Comparison of ENCODE assay signal across 15 cellular contexts in genomic region chr18:24055009-24055804, GRCh38. TPM values are rescaled to one million over a fixed set of nuclear protein-coding genes. Genes with fewer than 3 reads are reported as not detected.
DNase-seq lines count a peak whose midpoint lies in the region; ATAC-seq and TF ChIP-seq lines count a peak whose summit lies in the region.
"Had no signal": no experiment of that assay in that cellular context is flagged by ENCODE, and none has a peak within 500 bp of the region (broad histone marks: within the 10 kb centered on the region; RNA-seq: fewer than 3 reads in every experiment).

No MANE protein-coding gene starts in this region.

- no peak overlapping the region for H2AK5ac ChIP-seq in H9 (ENCODE audit: insufficient read length, low read length)

- TF ChIP-seq CTCF in OCI-LY3 (IDR thresholded peaks at IDR 0.05; ENCODE audit: low read depth, low read length) (no peak), hepatocyte (IDR thresholded peaks at IDR 0.05; ENCODE audit: poor library complexity) (no peak), H9 (conservative IDR thresholded peaks at IDR 0.05) (no peak)

- no peak overlapping the region for H3K4ac ChIP-seq in H9 (ENCODE audit: low read depth, low read length)

- H3K14ac ChIP-seq in H9 (ENCODE audit: insufficient read depth, low read length): no peak overlapping the region

- H2AFZ ChIP-seq in OCI-LY3 (ENCODE audit: low read depth, low read length): no peak overlapping the region
- H2AFZ ChIP-seq in hepatocyte: no peak overlapping the region
- no peak overlapping the region for H2AFZ ChIP-seq in H9 (ENCODE audit: low read length)

- H4K20me1 ChIP-seq in BLaER1 (peaks cover 96% of the 10 kb centered on the region), OCI-LY3 (ENCODE audit: insufficient read depth, low read length) (peaks cover 24% of the 10 kb centered on the region), hepatocyte (ENCODE audit: insufficient read depth, poor library complexity, severe bottlenecking) (no peaks in the 10 kb centered on the region), H9 (ENCODE audit: control insufficient read depth, insufficient read depth, insufficient read length) (no peaks in the 10 kb centered on the region)

- H3T11ph ChIP-seq in H9 (ENCODE audit: low read length): no peak overlapping the region

- no peak overlapping the region for H3K56ac ChIP-seq in H9 (ENCODE audit: insufficient read length, low read depth, low read length)

- peaks cover 13 to 22% of the 10 kb centered on the region in 2 experiments for H3K4me1 Mint-ChIP-seq in H9

- no peak overlapping the region for H4K91ac ChIP-seq in H9 (ENCODE audit: insufficient read length, low read depth, low read length)

- no peaks in the 10 kb centered on the region for H3K9me2 ChIP-seq in hepatocyte (replicated peaks; ENCODE audit: insufficient read depth)

- H3K27me3 Mint-ChIP-seq in H9 (ENCODE audit: low read depth): no peaks in the 10 kb centered on the region

- DNase-seq in hepatocyte (ENCODE audit: low spot score) (no peak), SKM-1 treated with dmso at 0.1 percent for 144 hours (lab: John Stamatoyannopoulos, UW; ENCODE audit: unreplicated experiment) (no peak), H9 (no peak), NOMO-1 treated with DMSO at 0.1 percent for 48 hours (lab: John Stamatoyannopoulos, UW; ENCODE audit: unreplicated experiment) (no peak)
- DNase-seq: gastrocnemius medialis, kidney, right lobe of liver had no signal

- H2BK15ac ChIP-seq in H9 (ENCODE audit: low read depth, low read length): no peak overlapping the region

- no peaks in the 10 kb centered on the region for H3K23me2 ChIP-seq in H9 (ENCODE audit: insufficient read length, low read depth, low read length, poor library complexity, severe bottlenecking)

- H3K36me3 Mint-ChIP-seq in H9 (ENCODE audit: insufficient read depth in 1 of 3, low read depth in 3 of 3): peaks cover 0 to 4% (median 0%) of the 10 kb centered on the region in 3 experiments; a peak in 3 of 7 replicates

- peaks cover 22% of the 10 kb centered on the region for H3K4me1 ChIP-seq in BLaER1
- H3K4me1 ChIP-seq in OCI-LY3 (ENCODE audit: low read length): peaks cover 65% of the 10 kb centered on the region
- peaks cover 12% of the 10 kb centered on the region for H3K4me1 ChIP-seq in hepatocyte (ENCODE audit: insufficient read depth)
- peaks cover 3% of the 10 kb centered on the region; the same call in 1 of the 2 replicates for H3K4me1 ChIP-seq in H9 (ENCODE audit: insufficient read depth, low read length)
- H3K4me1 ChIP-seq: gastrocnemius medialis had no signal

- no peak overlapping the region for H3K4me3 Mint-ChIP-seq in H9
- H3K4me3 Mint-ChIP-seq: CD14-positive monocyte; T-helper 1 cell treated with Interleukin-12 subunit alpha and Interleukin-12 subunit beta and Interleukin-4 antibody, amounts not matched to agents 30 μg/mL and 1 μg/mL, for 36 hours had no signal

- no peak overlapping the region for H2BK20ac ChIP-seq in H9 (ENCODE audit: low read depth, low read length, poor library complexity, severe bottlenecking)

- ATAC-seq in GM18858 (IDR thresholded peaks at IDR 0.05; ENCODE audit: unreplicated experiment): peak; percentile 55
- ATAC-seq in GM19324 (IDR thresholded peaks at IDR 0.05; ENCODE audit: low FRiP score, unreplicated experiment): no peak
- ATAC-seq: body of pancreas, gastrocnemius medialis, Panc1, right lobe of liver had no signal

- H3K27ac ChIP-seq in BLaER1: no peak overlapping the region
- H3K27ac ChIP-seq in OCI-LY3 (ENCODE audit: low read length): no peak overlapping the region
- no peak overlapping the region for H3K27ac ChIP-seq in hepatocyte
- no peak overlapping the region for H3K27ac ChIP-seq in H9 (ENCODE audit: insufficient read length, low read depth, low read length)
- H3K27ac ChIP-seq: body of pancreas, gastrocnemius medialis, right lobe of liver had no signal

- no peak overlapping the region for H3K27ac Mint-ChIP-seq in H9
- H3K27ac Mint-ChIP-seq: CD14-positive monocyte; T-helper 1 cell treated with Interleukin-12 subunit alpha and Interleukin-12 subunit beta and Interleukin-4 antibody, amounts not matched to agents 30 μg/mL and 1 μg/mL, for 36 hours had no signal

- 68% methylated on average over 3 of the region's 3 CpGs for WGBS in hepatocyte (ENCODE audit: low lambda C conversion rate, missing lambda C conversion rate)
- WGBS in H9 (ENCODE audit: extremely low coverage, insufficient read length, low lambda C conversion rate): no CpG with 5 or more reads among the region's 3 CpGs

- no peak overlapping the region for H2BK12ac ChIP-seq in H9 (ENCODE audit: insufficient read length, low read depth, low read length)

- H3K4me2 ChIP-seq in BLaER1 (peak overlapping the region; percentile 43), OCI-LY3 (ENCODE audit: low read length) (peak overlapping the region; percentile 18), hepatocyte (peak overlapping the region; percentile 59), H9 (ENCODE audit: insufficient read depth, insufficient read length, low read length) (no peak overlapping the region)

- H4K8ac ChIP-seq in H9 (replicated peaks; ENCODE audit: insufficient read length, low read depth, low read length): no peak overlapping the region

- H3K79me2 ChIP-seq in OCI-LY3 (ENCODE audit: low read length): peaks cover 86% of the 10 kb centered on the region
- peaks cover 23% of the 10 kb centered on the region for H3K79me2 ChIP-seq in hepatocyte
- H3K79me2 ChIP-seq in H9 (ENCODE audit: insufficient read depth, low read length): peaks cover 11% of the 10 kb centered on the region; the same call in 1 of the 2 replicates

- H3K4me3 ChIP-seq in BLaER1 (no peak overlapping the region), OCI-LY3 (ENCODE audit: low read length) (no peak overlapping the region), hepatocyte (no peak overlapping the region)
- H3K4me3 ChIP-seq: body of pancreas, gastrocnemius medialis, right lobe of liver had no signal

- H3K27me3 ChIP-seq in BLaER1 (no peaks in the 10 kb centered on the region), OCI-LY3 (ENCODE audit: low read depth, low read length) (no peaks in the 10 kb centered on the region), hepatocyte (no peaks in the 10 kb centered on the region), H9 (ENCODE audit: insufficient read depth, low read length) (no peaks in the 10 kb centered on the region)
- H3K27me3 ChIP-seq: body of pancreas, gastrocnemius medialis, right lobe of liver had no signal

- H3K36me3 ChIP-seq in BLaER1: peaks cover 17% of the 10 kb centered on the region
- peaks cover 7% of the 10 kb centered on the region for H3K36me3 ChIP-seq in OCI-LY3 (replicated peaks; ENCODE audit: low read depth, low read length)
- H3K36me3 ChIP-seq in hepatocyte (replicated peaks; ENCODE audit: insufficient read depth, low read depth): no peaks in the 10 kb centered on the region
- H3K36me3 ChIP-seq: gastrocnemius medialis, right lobe of liver had no signal

- H3K79me1 ChIP-seq in H9 (ENCODE audit: insufficient read depth, low read depth, low read length, poor library complexity, severe bottlenecking): peaks cover 3% of the 10 kb centered on the region

- H3K18ac ChIP-seq in H9 (ENCODE audit: insufficient read length, low read depth, low read length): no peak overlapping the region

- no peak overlapping the region for H2BK120ac ChIP-seq in H9 (ENCODE audit: low read depth, low read length, poor library complexity, severe bottlenecking)

- no peak overlapping the region for H2BK5ac ChIP-seq in H9 (ENCODE audit: insufficient read length, low read length)

- H3K9ac ChIP-seq in BLaER1 (no peak overlapping the region), OCI-LY3 (ENCODE audit: low read length) (no peak overlapping the region), H9 (ENCODE audit: extremely low read depth, insufficient read length, low read length) (no peak overlapping the region)

- no peak overlapping the region for H4K5ac ChIP-seq in H9 (ENCODE audit: insufficient read length, low read depth, low read length)

- H3K9me3 Mint-ChIP-seq in H9: peaks cover 0 to 3% of the 10 kb centered on the region in 2 experiments; a peak in 1 of 5 replicates
- H3K9me3 Mint-ChIP-seq: T-helper 1 cell treated with Interleukin-12 subunit alpha and Interleukin-12 subunit beta and Interleukin-4 antibody, amounts not matched to agents 30 μg/mL and 1 μg/mL, for 36 hours had no signal

- no peak overlapping the region for H3K23ac ChIP-seq in H9 (ENCODE audit: insufficient read length, low read depth, low read length)

- peaks cover 5% of the 10 kb centered on the region; the same call in 1 of the 2 replicates for H3K9me3 ChIP-seq in BLaER1
- H3K9me3 ChIP-seq in OCI-LY3 (ENCODE audit: insufficient read depth, low read length): 0 out of 2 replicates have a peak, but pooled peaks cover 6% of the 10 kb centered on the region
- H3K9me3 ChIP-seq in hepatocyte (ENCODE audit: low read depth): no peaks in the 10 kb centered on the region
- H3K9me3 ChIP-seq in H9 (ENCODE audit: control insufficient read depth, low read depth, low read length): no peaks in the 10 kb centered on the region
- H3K9me3 ChIP-seq: body of pancreas, gastrocnemius medialis, right lobe of liver had no signal

RNA-seq across cellular contexts. Expression of gene TTC39C, which starts 40.7 kb away (rescaled TPM):
- total RNA-seq in hepatocyte (36.7 and 41.6 TPM in 2 replicates), H9 (2021) (16.4 and 18.0 TPM in 2 replicates)
- 17.2 and 23.9 TPM in 2 replicates for polyA plus RNA-seq in hepatocyte
